ENCODE assay signal across 18 cellular contexts in the genomic region with DNA sequence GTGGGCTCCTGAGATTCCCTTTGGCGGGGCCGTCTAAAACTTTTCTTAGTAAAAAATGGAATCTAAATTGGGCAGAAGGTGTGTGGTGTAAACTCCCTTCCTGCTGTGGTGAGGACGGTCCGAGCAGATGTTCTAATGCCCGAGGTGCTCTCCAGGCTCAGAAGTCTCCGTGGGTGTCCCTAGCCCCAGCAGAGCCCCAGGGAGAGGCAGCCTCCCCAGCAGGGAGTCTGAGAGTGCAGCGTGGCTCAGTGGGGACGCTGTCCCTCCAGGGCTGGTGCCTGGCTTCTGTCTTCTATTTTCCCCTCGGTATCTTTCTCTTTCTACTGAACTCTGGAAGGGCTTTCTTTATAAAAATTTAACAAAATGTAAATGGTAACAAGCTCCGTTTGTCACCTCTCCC.
"Had no signal": no experiment of that assay in that cellular context is flagged by ENCODE, and none has a peak within 500 bp of the region (broad histone marks: within the 10 kb centered on the region; RNA-seq: fewer than 3 reads in every experiment).

No MANE protein-coding gene starts in this region.

- H3K4me1 Mint-ChIP-seq: activated CD4-positive, alpha-beta T cell treated with anti-CD3 and anti-CD28 coated beads, Interleukin-2, amount 10 ng/mL, durations not matched to agents 24 days and 14 days; activated naive CD8-positive, alpha-beta T cell treated with anti-CD3 and anti-CD28 coated beads, Interleukin-2, amount 10 ng/mL, durations not matched to agents 7 days and 5 days; immature natural killer cell; T-helper 17 cell had no signal

- DNase-seq: activated CD4-positive, alpha-beta T cell treated with anti-CD3 and anti-CD28 coated beads, Interleukin-2, amount 10 ng/mL, durations not matched to agents 24 days and 14 days; activated CD4-positive, CD25-positive, alpha-beta regulatory T cell; activated CD8-positive, alpha-beta memory T cell treated with anti-CD3 and anti-CD28 coated beads, Interleukin-2, amount 50 U/mL, for 48 hours; activated naive CD4-positive, alpha-beta T cell; activated naive CD8-positive, alpha-beta T cell treated with anti-CD3 and anti-CD28 coated beads, Interleukin-2, amount 10 ng/mL, durations not matched to agents 7 days and 5 days; aorta; cerebellar nuclear complex; dermis blood vessel endothelial cell; effector memory CD8-positive, alpha-beta T cell; foreskin keratinocyte; immature natural killer cell; nephron progenitor cell; right lobe of liver; spleen; stimulated activated CD4-positive, alpha-beta T cell treated with anti-CD3 and anti-CD28 coated beads, Interleukin-1b, Interleukin-23, amount 100 ng/mL, for 48 hours; substantia nigra; T-helper 17 cell had no signal

- H3K9me3 Mint-ChIP-seq: activated CD4-positive, alpha-beta T cell treated with anti-CD3 and anti-CD28 coated beads, Interleukin-2, amount 10 ng/mL, durations not matched to agents 24 days and 14 days; activated naive CD8-positive, alpha-beta T cell treated with anti-CD3 and anti-CD28 coated beads, Interleukin-2, amount 10 ng/mL, durations not matched to agents 7 days and 5 days; effector memory CD8-positive, alpha-beta T cell; immature natural killer cell; nephron progenitor cell had no signal

- H3K4me3 Mint-ChIP-seq: activated CD4-positive, alpha-beta T cell treated with anti-CD3 and anti-CD28 coated beads, Interleukin-2, amount 10 ng/mL, durations not matched to agents 24 days and 14 days; activated naive CD8-positive, alpha-beta T cell treated with anti-CD3 and anti-CD28 coated beads, Interleukin-2, amount 10 ng/mL, durations not matched to agents 7 days and 5 days; effector memory CD8-positive, alpha-beta T cell; immature natural killer cell; nephron progenitor cell; T-helper 17 cell had no signal

- H3K4me1 ChIP-seq: foreskin keratinocyte, right lobe of liver, spleen had no signal

- H3K27me3 Mint-ChIP-seq: activated CD4-positive, alpha-beta T cell treated with anti-CD3 and anti-CD28 coated beads, Interleukin-2, amount 10 ng/mL, durations not matched to agents 24 days and 14 days; activated naive CD8-positive, alpha-beta T cell treated with anti-CD3 and anti-CD28 coated beads, Interleukin-2, amount 10 ng/mL, durations not matched to agents 7 days and 5 days had no signal

- H3K27ac Mint-ChIP-seq: activated CD4-positive, alpha-beta T cell treated with anti-CD3 and anti-CD28 coated beads, Interleukin-2, amount 10 ng/mL, durations not matched to agents 24 days and 14 days; activated naive CD8-positive, alpha-beta T cell treated with anti-CD3 and anti-CD28 coated beads, Interleukin-2, amount 10 ng/mL, durations not matched to agents 7 days and 5 days; effector memory CD8-positive, alpha-beta T cell; immature natural killer cell; T-helper 17 cell had no signal

- H3K36me3 ChIP-seq: right lobe of liver, spleen, upper lobe of left lung had no signal

- H3K36me3 Mint-ChIP-seq: activated naive CD8-positive, alpha-beta T cell treated with anti-CD3 and anti-CD28 coated beads, Interleukin-2, amount 10 ng/mL, durations not matched to agents 7 days and 5 days; immature natural killer cell had no signal

- ATAC-seq: effector memory CD8-positive, alpha-beta T cell; foreskin keratinocyte; right lobe of liver; T-helper 17 cell had no signal

- H3K27ac ChIP-seq: foreskin keratinocyte, right lobe of liver, spleen, upper lobe of left lung had no signal

- H3K27me3 ChIP-seq: foreskin keratinocyte, right lobe of liver, upper lobe of left lung had no signal

- H3K9me3 ChIP-seq: right lobe of liver, spleen, upper lobe of left lung had no signal

- H3K4me3 ChIP-seq: right lobe of liver, spleen had no signal
